10 cellular contexts compared by ENCODE assay signal in the genomic region with DNA sequence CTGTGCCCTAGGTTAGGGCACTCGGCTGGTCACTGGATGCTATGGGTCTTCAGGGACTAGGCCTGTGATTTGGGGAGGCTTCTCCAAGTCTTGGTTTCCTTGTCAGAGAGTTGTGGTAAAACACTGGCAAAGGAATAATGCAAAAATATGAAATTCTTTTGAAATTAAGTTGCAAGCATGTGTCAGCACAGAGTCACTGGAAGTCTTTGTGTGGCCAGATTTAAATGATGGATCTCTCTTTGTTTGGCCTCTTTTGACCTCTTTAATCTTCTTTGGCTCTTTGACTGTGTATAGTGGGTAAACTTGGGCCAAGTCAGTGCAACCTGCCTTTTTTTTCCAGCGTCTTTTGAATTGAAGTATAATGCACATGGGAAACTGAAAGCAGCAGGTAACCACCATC. TPM values are rescaled to one million over a fixed set of nuclear protein-coding genes. Genes with fewer than 3 reads are reported as not detected.
DNase-seq lines count a peak whose midpoint lies in the region; ATAC-seq and TF ChIP-seq lines count a peak whose summit lies in the region.
"Had no signal": no experiment of that assay in that cellular context is flagged by ENCODE, and none has a peak within 500 bp of the region (broad histone marks: within the 10 kb centered on the region; RNA-seq: fewer than 3 reads in every experiment).

No MANE protein-coding gene starts in this region.

- TF ChIP-seq CTCF in C4-2B (conservative IDR thresholded peaks at IDR 0.05), result no peak
- TF ChIP-seq CTCF in HFF-Myc (IDR thresholded peaks at IDR 0.05; ENCODE audit: low read depth, low read length, missing control alignments), result no peak
- no peak for TF ChIP-seq CTCF in chondrocyte (IDR thresholded peaks at IDR 0.05)

- no peak for DNase-seq in HFF-Myc (ENCODE audit: extremely low read depth, low read depth)
- DNase-seq in chondrocyte (ENCODE audit: low spot score), result no peak
- DNase-seq in T1000 (lab: John Stamatoyannopoulos, UW), result no peak
- no peak for DNase-seq in SKM-1 treated with dmso at 0.1 percent for 144 hours (lab: John Stamatoyannopoulos, UW; ENCODE audit: unreplicated experiment)
- DNase-seq in 8988T, result no peak
- DNase-seq: retina; stimulated activated naive CD4-positive, alpha-beta T cell treated with Interleukin-2 at 50 U/mL for 16 hours had no signal

- no peaks in the 10 kb centered on the region for H3K9me3 Mint-ChIP-seq in chondrocyte (ENCODE audit: low read depth)

- H3K27ac ChIP-seq in C4-2B (peak overlapping the region; percentile 91), rectal smooth muscle tissue (ENCODE audit: low read depth, low read length) (no peak overlapping the region)

- H3K4me3 ChIP-seq in HFF-Myc (replicated peaks; ENCODE audit: low read depth, low read length), result peak overlapping the region; percentile 14; the same call in 1 of the 2 replicates
- H3K4me3 ChIP-seq in rectal smooth muscle tissue (ENCODE audit: low read length), result no peak overlapping the region

- no peaks in the 10 kb centered on the region for H3K36me3 ChIP-seq in rectal smooth muscle tissue (ENCODE audit: control insufficient read depth, insufficient read depth, low read length)

- no peak overlapping the region for H3K4me3 Mint-ChIP-seq in chondrocyte (ENCODE audit: unreplicated experiment)

- ATAC-seq in HG02840 (IDR thresholded peaks at IDR 0.05; ENCODE audit: low FRiP score, unreplicated experiment), result no peak

- no peaks in the 10 kb centered on the region for H3K27me3 ChIP-seq in rectal smooth muscle tissue (ENCODE audit: control insufficient read depth, insufficient read depth, low read length)

- H3K36me3 Mint-ChIP-seq in chondrocyte (ENCODE audit: low read depth), result no peaks in the 10 kb centered on the region

- no peaks in the 10 kb centered on the region for H3K27me3 Mint-ChIP-seq in chondrocyte (ENCODE audit: low read depth)

- peak overlapping the region; percentile 97 for H3K27ac Mint-ChIP-seq in chondrocyte (ENCODE audit: unreplicated experiment)

- no peaks in the 10 kb centered on the region for H3K4me1 ChIP-seq in rectal smooth muscle tissue (ENCODE audit: control insufficient read depth, insufficient read depth, low read length)

- peak overlapping the region; percentile 24 for H3K9ac ChIP-seq in rectal smooth muscle tissue (ENCODE audit: low read length)

- H3K4me1 Mint-ChIP-seq in chondrocyte (ENCODE audit: low read depth), result peaks cover 76% of the 10 kb centered on the region

RNA-seq across cellular contexts. Expression of a gene that starts 12.1 kb away (rescaled TPM):
- total RNA-seq in chondrocyte, result 18.5 to 32.6 TPM (median 31.4 TPM) in 3 replicates
